Comparison of ENCODE assay signal across 1 cellular context in genomic region chr3:181712505-181713299, GRCh38.
TF ChIP-seq lines count a peak whose summit lies in the region.

No MANE protein-coding gene starts in this region.

TF ChIP-seq in HEK293, 187 proteins besides CTCF, POLR2A, EP300 and RAD21 (continued from another document and continues in another):
- TF ChIP-seq ZNF488 (tag by site-specific recombination; IDR thresholded peaks at IDR 0.05) (no peak), ZEB2 (tag by site-specific recombination; IDR thresholded peaks at IDR 0.05) (0 out of 2 replicates have a peak, but pooled peaks have one; percentile 25), MEIS1 (CRISPR knock-in tag; IDR thresholded peaks at IDR 0.05; ENCODE audit: borderline replicate concordance) (no peak), ZNF777 (tag by site-specific recombination; IDR thresholded peaks at IDR 0.05; ENCODE audit: borderline replicate concordance) (no peak), ZNF10 (tag by site-specific recombination; IDR thresholded peaks at IDR 0.05) (no peak), ZNF501 (tag by site-specific recombination; IDR thresholded peaks at IDR 0.05) (peak; percentile 38; the same call in 1 of the 2 replicates), YY2 (tag by site-specific recombination; IDR thresholded peaks at IDR 0.05) (no peak), ZNF404 (tag by site-specific recombination; IDR thresholded peaks at IDR 0.05) (no peak), ZSCAN4 (tag by site-specific recombination; IDR thresholded peaks at IDR 0.05) (no peak), FEZF1 (tag by site-specific recombination; IDR thresholded peaks at IDR 0.05) (no peak), ZBTB10 (tag by site-specific recombination; IDR thresholded peaks at IDR 0.05) (no peak), ZNF311 (tag by site-specific recombination; IDR thresholded peaks at IDR 0.05; ENCODE audit: borderline replicate concordance) (no peak), AEBP2 (tag by site-specific recombination; IDR thresholded peaks at IDR 0.05; ENCODE audit: borderline replicate concordance) (no peak), ZNF114 (tag by site-specific recombination; IDR thresholded peaks at IDR 0.05) (no peak), ZBTB17 (tag by site-specific recombination; IDR thresholded peaks at IDR 0.05) (peak; percentile 37; the same call in 1 of the 2 replicates), ZNF169 (tag by site-specific recombination; IDR thresholded peaks at IDR 0.05) (no peak), ZNF555 (tag by site-specific recombination; conservative IDR thresholded peaks at IDR 0.05) (no peak), GLIS2 (tag by site-specific recombination; IDR thresholded peaks at IDR 0.05) (peak; percentile 96), BCL11A (tag by site-specific recombination; IDR thresholded peaks at IDR 0.05; ENCODE audit: low read depth) (no peak), ZSCAN18 (tag by site-specific recombination; IDR thresholded peaks at IDR 0.05) (no peak), ZNF558 (tag by site-specific recombination; IDR thresholded peaks at IDR 0.05) (no peak), PRDM6 (tag by site-specific recombination; IDR thresholded peaks at IDR 0.05) (no peak), GLI4 (tag by site-specific recombination; IDR thresholded peaks at IDR 0.05) (no peak), ZNF362 (tag by site-specific recombination; IDR thresholded peaks at IDR 0.05) (no peak), ZBTB7A (tag by site-specific recombination; IDR thresholded peaks at IDR 0.05; ENCODE audit: low read depth) (no peak), ZNF776 (tag by site-specific recombination; IDR thresholded peaks at IDR 0.05; ENCODE audit: borderline replicate concordance) (no peak), ZNF148 (tag by site-specific recombination; IDR thresholded peaks at IDR 0.05; ENCODE audit: borderline replicate concordance) (no peak), SP3 (tag by site-specific recombination; IDR thresholded peaks at IDR 0.05) (no peak), WT1 (tag by site-specific recombination; IDR thresholded peaks at IDR 0.05) (no peak), ZNF221 (tag by site-specific recombination; IDR thresholded peaks at IDR 0.05; ENCODE audit: borderline replicate concordance) (no peak), ZNF624 (tag by site-specific recombination; IDR thresholded peaks at IDR 0.05) (no peak), ZNF335 (tag by site-specific recombination; conservative IDR thresholded peaks at IDR 0.05) (peak; percentile 67), ZBTB44 (tag by site-specific recombination; IDR thresholded peaks at IDR 0.05) (peak; percentile 88), ZNF792 (tag by site-specific recombination; IDR thresholded peaks at IDR 0.05) (no peak), ZFP3 (tag by site-specific recombination; IDR thresholded peaks at IDR 0.05; ENCODE audit: low read depth) (peak; percentile 11; the same call in 1 of the 2 replicates), ZNF239 (tag by site-specific recombination; IDR thresholded peaks at IDR 0.05) (no peak), ELK4 (IDR thresholded peaks at IDR 0.05; ENCODE audit: borderline replicate concordance, low read depth, low read length) (no peak), ZNF391 (tag by site-specific recombination; IDR thresholded peaks at IDR 0.05; ENCODE audit: borderline replicate concordance, low read depth) (peak; percentile 43; the same call in 1 of the 2 replicates), ZNF266 (tag by site-specific recombination; IDR thresholded peaks at IDR 0.05; ENCODE audit: low read depth) (no peak), ZNF596 (tag by site-specific recombination; IDR thresholded peaks at IDR 0.05) (no peak), KLF1 (tag by site-specific recombination; IDR thresholded peaks at IDR 0.05) (no peak), ZNF138 (tag by site-specific recombination; IDR thresholded peaks at IDR 0.05; ENCODE audit: borderline replicate concordance) (no peak), ZNF677 (tag by site-specific recombination; IDR thresholded peaks at IDR 0.05) (no peak), HOXD13 (CRISPR knock-in tag; IDR thresholded peaks at IDR 0.05; ENCODE audit: borderline replicate concordance) (0 out of 2 replicates have a peak, but pooled peaks have one; percentile 8), OVOL3 (tag by site-specific recombination; IDR thresholded peaks at IDR 0.05) (no peak), SP2 (tag by site-specific recombination; IDR thresholded peaks at IDR 0.05) (no peak), ZNF544 (tag by site-specific recombination; IDR thresholded peaks at IDR 0.05) (no peak), YY1 (tag by site-specific recombination; IDR thresholded peaks at IDR 0.05) (no peak), ZFP69B (tag by site-specific recombination; IDR thresholded peaks at IDR 0.05) (no peak), ZFP37 (tag by site-specific recombination; IDR thresholded peaks at IDR 0.05) (peak; percentile 89; the same call in 1 of the 2 replicates), ZNF214 (tag by site-specific recombination; IDR thresholded peaks at IDR 0.05; ENCODE audit: borderline replicate concordance) (no peak)
